Comparison of ENCODE assay signal across 9 cellular contexts in genomic region chr15:73965094-73965729, GRCh38.
DNase-seq lines count a peak whose midpoint lies in the region; ATAC-seq lines count a peak whose summit lies in the region.
"Had no signal": no experiment of that assay in that cellular context is flagged by ENCODE, and none has a peak within 500 bp of the region (broad histone marks: within the 10 kb centered on the region; RNA-seq: fewer than 3 reads in every experiment).

No MANE protein-coding gene starts in this region.

- peaks cover 5% of the 10 kb centered on the region in 2 donors for H3K4me1 ChIP-seq in mucosa of rectum (ENCODE audit: control insufficient read depth in 2 of 2, insufficient read depth in 2 of 2, low read length in 2 of 2)

- no peaks in the 10 kb centered on the region for H3K36me3 ChIP-seq in mucosa of rectum (ENCODE audit: control insufficient read depth in 2 of 2, insufficient read depth in 2 of 2, low read length in 2 of 2)

- ATAC-seq in GM19023 (IDR thresholded peaks at IDR 0.05; ENCODE audit: unreplicated experiment): peak; percentile 22
- ATAC-seq in HG03159 (IDR thresholded peaks at IDR 0.05; ENCODE audit: unreplicated experiment): peak; percentile 20

- peak overlapping the region in 1 of 2 donors; percentile 50 for H3K4me3 ChIP-seq in mucosa of rectum (ENCODE audit: low read length in 2 of 2)
- H3K4me3 ChIP-seq: lung had no signal

- peak overlapping the region; percentile 19 to 26 for H3K9ac ChIP-seq in mucosa of rectum (ENCODE audit: low read depth in 1 of 2, low read length in 2 of 2)

- no peaks in the 10 kb centered on the region for H3K9me3 ChIP-seq in mucosa of rectum (ENCODE audit: control insufficient read depth in 2 of 2, low read length in 2 of 2)

- no peaks in the 10 kb centered on the region for H3K27me3 ChIP-seq in mucosa of rectum (ENCODE audit: control insufficient read depth in 2 of 2, insufficient read depth in 2 of 2, low read length in 2 of 2)

- H3K27ac ChIP-seq in mucosa of rectum (ENCODE audit: low read depth in 2 of 2, low read length in 2 of 2): peak overlapping the region in 1 of 2 donors; percentile 21

- DNase-seq in activated T-cell treated with anti-CD3 and anti-CD28 coated beads, Interleukin-2, amount 50 U/mL, for 1 hour: peak; percentile 44
- DNase-seq in dedifferentiated amniotic fluid mesenchymal stem cell (ENCODE audit: extremely low spot score): no peak
- DNase-seq in HK-2 (ENCODE audit: unreplicated experiment): no peak
- DNase-seq in NCI-H526 (lab: John Stamatoyannopoulos, UW): no peak
- no peak for DNase-seq in NOMO-1 treated with dmso at 0.1 percent for 144 hours (lab: John Stamatoyannopoulos, UW; ENCODE audit: unreplicated experiment)
